ENCODE assay signal across 11 cellular contexts in genomic region chr21:38268859-38269566, GRCh38. TPM values are rescaled to one million over a fixed set of nuclear protein-coding genes. Genes with fewer than 3 reads are reported as not detected.
DNase-seq lines count a peak whose midpoint lies in the region; ATAC-seq, FAIRE-seq and TF ChIP-seq lines count a peak whose summit lies in the region.
"Had no signal": no experiment of that assay in that cellular context is flagged by ENCODE, and none has a peak within 500 bp of the region (broad histone marks: within the 10 kb centered on the region; RNA-seq: fewer than 3 reads in every experiment).

No MANE protein-coding gene starts in this region.

- H3K27ac ChIP-seq in iPS-20b (ENCODE audit: low read length) (no peak overlapping the region), small intestine (ENCODE audit: low read depth in 1 of 2, low read length in 1 of 2) (no peak overlapping the region)
- H3K27ac ChIP-seq: coronary artery had no signal

- TF ChIP-seq CTCF in GM10248 (IDR thresholded peaks at IDR 0.05; ENCODE audit: control extremely low read depth, extremely low read depth, low read depth, missing control alignments), result no peak
- TF ChIP-seq CTCF in nephron progenitor cell (IDR thresholded peaks at IDR 0.05), result no peak
- TF ChIP-seq CTCF in Caco-2 (IDR thresholded peaks at IDR 0.05; ENCODE audit: insufficient read depth in 1 of 2, low read depth in 1 of 2, low read length in 1 of 2, severe bottlenecking in 1 of 2, unreplicated experiment in 1 of 2), result no peak

- H3K27me3 Mint-ChIP-seq in nephron progenitor cell (ENCODE audit: low read depth, poor library complexity) (peaks cover 7% of the 10 kb centered on the region), Caco-2 (ENCODE audit: insufficient read depth, unreplicated experiment) (peaks cover 18% of the 10 kb centered on the region)

- no peak overlapping the region for H3K4me3 Mint-ChIP-seq in nephron progenitor cell
- no peak overlapping the region for H3K4me3 Mint-ChIP-seq in Caco-2 (ENCODE audit: unreplicated experiment)

- intact Hi-C loops in Caco-2 (cut with micrococcal nuclease; ENCODE audit: unreplicated experiment), result no loop called here

- ATAC-seq in GM19397 (IDR thresholded peaks at IDR 0.05; ENCODE audit: unreplicated experiment) (peak; percentile 34), HG03342 (IDR thresholded peaks at IDR 0.05; ENCODE audit: unreplicated experiment) (peak; percentile 20)

- CTCF ChIA-PET in GM10248 (lab: Yijun Ruan, JAX), result interaction anchor here (0.9 to 1.1 kb wide), 3 partner anchors 29 to 83 kb away, joined by 3 read pairs; no protein-coding TSS in a partner anchor
- CTCF ChIA-PET in Caco-2 (lab: Charles Lee), result no interaction called here

- H3K9me3 ChIP-seq in iPS-20b (ENCODE audit: insufficient read depth, low read depth, low read length) (no peaks in the 10 kb centered on the region), small intestine (ENCODE audit: control insufficient read depth, low read depth) (no peaks in the 10 kb centered on the region), Caco-2 (no peaks in the 10 kb centered on the region)

- H3K4me1 ChIP-seq in iPS-20b (ENCODE audit: insufficient read depth, low read length) (peaks cover 11% of the 10 kb centered on the region; the same call in 1 of the 2 replicates), small intestine (ENCODE audit: control insufficient read depth in 2 of 2, insufficient read depth in 1 of 2, low read depth in 1 of 2, low read length in 1 of 2) (no peaks in the 10 kb centered on the region), Caco-2 (no peaks in the 10 kb centered on the region)

- no peaks in the 10 kb centered on the region for H3K36me3 Mint-ChIP-seq in nephron progenitor cell (ENCODE audit: low read depth)
- H3K36me3 Mint-ChIP-seq in Caco-2 (ENCODE audit: insufficient read depth, unreplicated experiment), result no peaks in the 10 kb centered on the region

- 0 out of 2 replicates have a peak overlapping the region, but pooled peaks have one; percentile 7 for H3K9ac ChIP-seq in iPS-20b (ENCODE audit: low read depth, low read length)

- H3K4me3 ChIP-seq in iPS-20b (ENCODE audit: low read length), result no peak overlapping the region
- no peak overlapping the region for H3K4me3 ChIP-seq in small intestine (ENCODE audit: low read depth in 1 of 2, low read length in 2 of 2)
- no peak overlapping the region for H3K4me3 ChIP-seq in Caco-2 (ENCODE audit: low read depth, low read length)
- H3K4me3 ChIP-seq: coronary artery had no signal

- no TSS peak for BruUV-seq in Caco-2 (replicated peaks; lab: Mats Ljungman, UMichigan)

- H3K4me1 Mint-ChIP-seq in nephron progenitor cell, result peaks cover 22% of the 10 kb centered on the region
- no peaks in the 10 kb centered on the region for H3K4me1 Mint-ChIP-seq in Caco-2 (ENCODE audit: low read depth, unreplicated experiment)

- DNase-seq in GM10248 (ENCODE audit: extremely low spot score) (peak; percentile 27), nephron progenitor cell (no peak), AG20443 (ENCODE audit: low spot score) (no peak), small intestine (no peak), Caco-2 (no peak)
- DNase-seq: C1 segment of cervical spinal cord, NCI-H2107 had no signal

- H3K9me3 Mint-ChIP-seq in nephron progenitor cell (no peaks in the 10 kb centered on the region), Caco-2 (ENCODE audit: unreplicated experiment) (no peaks in the 10 kb centered on the region)

- H3K27me3 ChIP-seq in iPS-20b (ENCODE audit: insufficient read depth, low read length), result no peaks in the 10 kb centered on the region
- H3K27me3 ChIP-seq in small intestine (ENCODE audit: control insufficient read depth in 2 of 2, insufficient read depth in 2 of 2, low read length in 2 of 2), result no peaks in the 10 kb centered on the region
- no peaks in the 10 kb centered on the region for H3K27me3 ChIP-seq in Caco-2 (replicated peaks; ENCODE audit: control insufficient read depth, insufficient read depth, low read length)

- H3K36me3 ChIP-seq in iPS-20b (ENCODE audit: insufficient read depth, low read depth, low read length) (no peaks in the 10 kb centered on the region), small intestine (ENCODE audit: control insufficient read depth in 2 of 2, insufficient read depth in 2 of 2, low read length in 2 of 2) (no peaks in the 10 kb centered on the region), Caco-2 (ENCODE audit: control insufficient read depth, insufficient read depth, low read length) (no peaks in the 10 kb centered on the region)

- 60 to 73% (median 67%) methylated on average over 5 of the region's 5 CpGs for WGBS in small intestine, 3 donors

- POLR2A ChIA-PET in GM10248 (lab: Yijun Ruan, JAX) (no interaction called here), Caco-2 (lab: Charles Lee) (no interaction called here)

- H3K27ac Mint-ChIP-seq in nephron progenitor cell (no peak overlapping the region), Caco-2 (ENCODE audit: unreplicated experiment) (no peak overlapping the region)

- no peak for FAIRE-seq in small intestine (lab: Jason Lieb, UNC)

RNA-seq across cellular contexts. Expression of gene KCNJ15, which starts 12.2 kb away (rescaled TPM):
- polyA plus RNA-seq in small intestine, result 1 to 10 TPM in 1 of 3 donors, under 1 TPM in 2; 0.12 to 1.1 (median 0.22) TPM
- not detected in 2 replicates for total RNA-seq in Caco-2 (2022)
